In genomic region chr5:113505181-113505580, GRCh38 we compare ENCODE assay signal across 28 cellular contexts. TPM values are rescaled to one million over a fixed set of nuclear protein-coding genes. Genes with fewer than 3 reads are reported as not detected.
A peak's percentile ranks its signal among the peaks of the same experiment; 100 is the strongest.
DNase-seq lines count a peak whose midpoint lies in the region; ATAC-seq and TF ChIP-seq lines count a peak whose summit lies in the region.
"Had no signal": no experiment of that assay in that cellular context is flagged by ENCODE, and none has a peak within 500 bp of the region (broad histone marks: within the 10 kb centered on the region; RNA-seq: fewer than 3 reads in every experiment).

No MANE protein-coding gene starts in this region.

- CTCF ChIA-PET in IMR-90 (lab: Yijun Ruan, JAX): no interaction called here

- no peaks in the 10 kb centered on the region for H3K36me3 ChIP-seq in BE2C
- H3K36me3 ChIP-seq in IMR-90 (ENCODE audit: control insufficient read depth, insufficient read depth, low read length): no peaks in the 10 kb centered on the region
- H3K36me3 ChIP-seq in adipocyte (ENCODE audit: control insufficient read depth, insufficient read depth, low read length, severe bottlenecking): no peaks in the 10 kb centered on the region
- H3K36me3 ChIP-seq: colonic mucosa, SJSA1, uterus had no signal

- H3K4me3 ChIP-seq in BE2C (ENCODE audit: low read depth, low read length) (no peak overlapping the region), IMR-90 (ENCODE audit: insufficient read depth, low read depth, low read length) (no peak overlapping the region), adipocyte (ENCODE audit: low read length) (no peak overlapping the region), fibroblast of the aortic adventitia (ENCODE audit: low read depth, low read length) (no peak overlapping the region)
- H3K4me3 ChIP-seq: A549, colonic mucosa, SJSA1, testis, uterus had no signal

- peaks cover 9 to 17% of the 10 kb centered on the region in 2 donors for H3K4me1 Mint-ChIP-seq in natural killer cell
- H3K4me1 Mint-ChIP-seq: activated naive CD8-positive, alpha-beta T cell treated with anti-CD3 and anti-CD28 coated beads, Interleukin-2, amount 50 U/mL, for 24 hours; brain; CD8-positive, alpha-beta memory T cell had no signal

- H3K4me1 ChIP-seq in BE2C: 0 out of 2 replicates have a peak, but pooled peaks cover 3% of the 10 kb centered on the region
- no peaks in the 10 kb centered on the region; the same call in 1 of the 2 replicates for H3K4me1 ChIP-seq in IMR-90 (ENCODE audit: control insufficient read depth, insufficient read depth, low read length)
- H3K4me1 ChIP-seq in adipocyte (ENCODE audit: control insufficient read depth, insufficient read depth, low read length): peaks cover 10% of the 10 kb centered on the region
- H3K4me1 ChIP-seq: A549, colonic mucosa, testis, uterus had no signal

- no peak overlapping the region for H3K4me3 Mint-ChIP-seq in natural killer cell
- H3K4me3 Mint-ChIP-seq: activated CD8-positive, alpha-beta T cell treated with anti-CD3 and anti-CD28 coated beads for 36 hours; activated naive CD8-positive, alpha-beta T cell treated with anti-CD3 and anti-CD28 coated beads, Interleukin-2, amount 50 U/mL, for 24 hours; brain; CD8-positive, alpha-beta memory T cell; IgD-negative memory B cell; T-helper 1 cell treated with Interleukin-12 subunit alpha and Interleukin-12 subunit beta and Interleukin-4 antibody, amounts not matched to agents 30 μg/mL and 1 μg/mL, for 36 hours had no signal

- no peak overlapping the region for H2BK15ac ChIP-seq in IMR-90 (ENCODE audit: low read depth, low read length)

- H2BK5ac ChIP-seq in IMR-90 (ENCODE audit: low read depth, low read length, poor library complexity, severe bottlenecking): no peak overlapping the region

- H3K18ac ChIP-seq in IMR-90 (ENCODE audit: low read depth, low read length): no peak overlapping the region

- POLR2A ChIA-PET in IMR-90 (lab: Charles Lee; ENCODE audit: unreplicated experiment): no interaction called here

- H2AK5ac ChIP-seq in IMR-90 (ENCODE audit: low read depth, low read length): no peak overlapping the region

- intact Hi-C loops in IMR-90 (cut with micrococcal nuclease) (no loop called here), natural killer cell (cut with micrococcal nuclease) (no loop called here)

- TF ChIP-seq CTCF in BE2C (IDR thresholded peaks at IDR 0.05; ENCODE audit: low read depth, low read length): no peak
- no peak for TF ChIP-seq CTCF in IMR-90 (conservative IDR thresholded peaks at IDR 0.05; ENCODE audit: low read depth, low read length)
- TF ChIP-seq CTCF in fibroblast of the aortic adventitia (IDR thresholded peaks at IDR 0.05; ENCODE audit: insufficient read depth, low read length): no peak
- TF ChIP-seq CTCF in natural killer cell (IDR thresholded peaks at IDR 0.05): no peak

- no peak overlapping the region for H3K56ac ChIP-seq in IMR-90 (ENCODE audit: extremely low read depth, insufficient read depth, low read length)

- no peaks in the 10 kb centered on the region for H3K9me1 ChIP-seq in IMR-90 (ENCODE audit: insufficient read depth, low read length)

- H2BK20ac ChIP-seq in IMR-90 (ENCODE audit: low read depth, low read length): no peak overlapping the region

- no peak overlapping the region for H3K23ac ChIP-seq in IMR-90 (ENCODE audit: low read depth, low read length)

- no peak overlapping the region for H3K14ac ChIP-seq in IMR-90 (replicated peaks; ENCODE audit: low read depth, low read length)

- no peak overlapping the region for H4K91ac ChIP-seq in IMR-90 (ENCODE audit: insufficient read depth, low read depth, low read length)

- no peak overlapping the region for H2BK120ac ChIP-seq in IMR-90 (ENCODE audit: low read depth, low read length)

- no peak for TF ChIP-seq RAD21 in IMR-90 (IDR thresholded peaks at IDR 0.05; ENCODE audit: low read length)

- H3K27me3 ChIP-seq in BE2C (no peaks in the 10 kb centered on the region), IMR-90 (ENCODE audit: control insufficient read depth, insufficient read depth, low read length) (no peaks in the 10 kb centered on the region), adipocyte (replicated peaks; ENCODE audit: control insufficient read depth, insufficient read depth, low read length) (no peaks in the 10 kb centered on the region)
- H3K27me3 ChIP-seq: colonic mucosa, SJSA1, testis, uterus had no signal

- no peaks in the 10 kb centered on the region for H3K9me3 ChIP-seq in BE2C
- no peaks in the 10 kb centered on the region for H3K9me3 ChIP-seq in IMR-90 (ENCODE audit: control insufficient read depth, insufficient read depth, low read length)
- no peaks in the 10 kb centered on the region for H3K9me3 ChIP-seq in adipocyte (ENCODE audit: control insufficient read depth, low read length)
- H3K9me3 ChIP-seq: A549, colonic mucosa, SJSA1, testis, uterus had no signal

- dilution Hi-C loops in IMR-90 (cut with HindIII; ENCODE audit: low sequenced_read_pairs, unreplicated experiment): no loop called here

- H3K9me3 Mint-ChIP-seq in activated naive CD4-positive, alpha-beta T cell treated with anti-CD3 and anti-CD28 coated beads, Interleukin-2, amount 50 U/mL, for 72 hours: peaks cover 0 to 6% of the 10 kb centered on the region in 2 donors
- H3K9me3 Mint-ChIP-seq in natural killer cell: peaks cover 0 to 2% of the 10 kb centered on the region in 2 donors
- H3K9me3 Mint-ChIP-seq: activated CD8-positive, alpha-beta T cell treated with anti-CD3 and anti-CD28 coated beads for 36 hours; activated naive CD8-positive, alpha-beta T cell treated with anti-CD3 and anti-CD28 coated beads, Interleukin-2, amount 50 U/mL, for 24 hours had no signal

- H3K9ac ChIP-seq in IMR-90 (ENCODE audit: low read depth, low read length) (no peak overlapping the region), adipocyte (ENCODE audit: low read length) (no peak overlapping the region)

- ATAC-seq in IMR-90 (ENCODE audit: low read depth): peak; percentile 81
- no peak for ATAC-seq in activated naive CD4-positive, alpha-beta T cell treated with anti-CD3 and anti-CD28 coated beads, Interleukin-2, amount 50 U/mL, for 72 hours
- no peak for ATAC-seq in natural killer cell
- ATAC-seq: activated CD8-positive, alpha-beta T cell treated with anti-CD3 and anti-CD28 coated beads for 36 hours; activated naive CD8-positive, alpha-beta T cell treated with anti-CD3 and anti-CD28 coated beads, Interleukin-2, amount 50 U/mL, for 24 hours had no signal

- H3K4me2 ChIP-seq in IMR-90 (ENCODE audit: low read depth, low read length): no peak overlapping the region
- H3K4me2 ChIP-seq: A549 had no signal

- H3K4ac ChIP-seq in IMR-90 (ENCODE audit: low read depth, low read length): 0 out of 2 replicates have a peak overlapping the region, but pooled peaks have one; percentile 23

- H3K79me1 ChIP-seq in IMR-90 (ENCODE audit: low read depth in 1 of 2, low read length in 2 of 2): no peaks in the 10 kb centered on the region

- no peak overlapping the region for H2AK9ac ChIP-seq in IMR-90 (replicated peaks; ENCODE audit: low read depth, low read length, poor library complexity)

- no peak overlapping the region for H2AFZ ChIP-seq in IMR-90 (replicated peaks; ENCODE audit: low read length, poor library complexity)

- no peak overlapping the region for H3K27ac Mint-ChIP-seq in activated naive CD4-positive, alpha-beta T cell treated with anti-CD3 and anti-CD28 coated beads, Interleukin-2, amount 50 U/mL, for 72 hours
- H3K27ac Mint-ChIP-seq in natural killer cell: no peak overlapping the region
- H3K27ac Mint-ChIP-seq: activated CD8-positive, alpha-beta T cell treated with anti-CD3 and anti-CD28 coated beads for 36 hours; activated naive CD8-positive, alpha-beta T cell treated with anti-CD3 and anti-CD28 coated beads, Interleukin-2, amount 50 U/mL, for 24 hours; brain; CD8-positive, alpha-beta memory T cell; IgD-negative memory B cell; T-helper 1 cell treated with Interleukin-12 subunit alpha and Interleukin-12 subunit beta and Interleukin-4 antibody, amounts not matched to agents 30 μg/mL and 1 μg/mL, for 36 hours had no signal

- H4K5ac ChIP-seq in IMR-90 (ENCODE audit: low read depth, low read length): no peak overlapping the region

- 0% methylated on average over 1 of the region's 5 CpGs; no CpG with 5 or more reads in 1 of the 2 experiments for WGBS in IMR-90 (ENCODE audit: extremely low coverage in 2 of 2, insufficient read length in 1 of 2), 2 experiments

- H4K20me1 ChIP-seq in IMR-90 (ENCODE audit: insufficient read depth, low read length): no peaks in the 10 kb centered on the region

- DNase-seq in BE2C (peak; percentile 20), IMR-90 (peak; percentile 73), adipocyte (ENCODE audit: low read depth) (peak; percentile 42), fibroblast of the aortic adventitia (ENCODE audit: low read depth) (peak; percentile 53), T-helper 1 cell (no peak), GOT3 (lab: John Stamatoyannopoulos, UW) (no peak), natural killer cell (no peak)
- DNase-seq in activated naive CD4-positive, alpha-beta T cell treated with anti-CD3 and anti-CD28 coated beads, Interleukin-2, amount 50 U/mL, for 72 hours (ENCODE audit: low spot score in 2 of 2): no peak
- DNase-seq: activated CD8-positive, alpha-beta T cell treated with anti-CD3 and anti-CD28 coated beads for 36 hours; activated gamma-delta T cell; activated naive CD8-positive, alpha-beta T cell treated with anti-CD3 and anti-CD28 coated beads, Interleukin-2, amount 50 U/mL, for 24 hours; CD8-positive, alpha-beta memory T cell; colonic mucosa; effector CD8-positive, alpha-beta T cell; erythroblast; mesendoderm; NCI-H1105 treated with DMSO at 0.1 percent for 48 hours; NCI-H1930; NCI-H2227 treated with DMSO at 0.1 percent for 48 hours; NCI-H748 treated with DMSO at 0.1 percent for 48 hours; stimulated activated naive CD4-positive, alpha-beta T cell treated with Interleukin-2 at 50 U/mL for 16 hours; testis; uterus had no signal

- TF ChIP-seq POLR2A in IMR-90 (IDR thresholded peaks at IDR 0.05; ENCODE audit: low read depth, low read length): no peak

- H3K27me3 Mint-ChIP-seq in natural killer cell (ENCODE audit: low read depth in 2 of 2): peaks cover 34 to 58% of the 10 kb centered on the region in 2 donors

- in situ Hi-C loops in IMR-90 (cut with MboI; ENCODE audit: low sequenced_read_pairs): loop anchor here (10.0 kb wide), 1 partner anchor 520 kb away; no protein-coding TSS in a partner anchor

- H3K27ac ChIP-seq in IMR-90 (ENCODE audit: insufficient read depth, low read length): no peak overlapping the region
- H3K27ac ChIP-seq: A549, colonic mucosa, SJSA1, testis, uterus had no signal

- no TSS peak for BruUV-seq in IMR-90 (replicated peaks; lab: Mats Ljungman, UMichigan)

- no peak overlapping the region for H4K8ac ChIP-seq in IMR-90 (ENCODE audit: low read depth in 2 of 2, low read length in 2 of 2)

- peaks cover 0 to 13% of the 10 kb centered on the region in 2 donors for H3K36me3 Mint-ChIP-seq in activated naive CD4-positive, alpha-beta T cell treated with anti-CD3 and anti-CD28 coated beads, Interleukin-2, amount 50 U/mL, for 72 hours
- peaks cover 6% of the 10 kb centered on the region for H3K36me3 Mint-ChIP-seq in natural killer cell
- H3K36me3 Mint-ChIP-seq: brain; CD8-positive, alpha-beta memory T cell had no signal

RNA-seq across cellular contexts. Expression of gene YTHDC2, which starts 8.3 kb away (rescaled TPM):
- polyA plus RNA-seq in BE2C (2012; ENCODE audit: insufficient read depth, insufficient read length, low read depth): 11.8 TPM
- total RNA-seq in IMR-90 (2012; rRNA removed): 13.4 and 22.5 TPM in 2 replicates
- 4.5 and 6.5 TPM in 2 replicates for polyA plus RNA-seq in IMR-90 (2012; rRNA removed)
- polyA plus RNA-seq in IMR-90 (2012; cell fraction: cytosol; rRNA removed): 0.78 and 0.80 TPM in 2 replicates
- polyA plus RNA-seq in IMR-90 (2012; cell fraction: nucleus; rRNA removed; ENCODE audit: low replicate concordance): 4.5 and 21.9 TPM in 2 replicates
- 24.0 and 28.1 TPM in 2 replicates for total RNA-seq in fibroblast of the aortic adventitia (ENCODE audit: low replicate concordance)
- 10 to 100 TPM; 22.2 to 29.7 TPM for total RNA-seq in activated naive CD4-positive, alpha-beta T cell treated with anti-CD3 and anti-CD28 coated beads, Interleukin-2, amount 50 U/mL, for 72 hours
- total RNA-seq in natural killer cell: 10 to 100 TPM; 37.7 to 38.8 (median 38.0) TPM

RNA-seq across cellular contexts. Expression of gene MCC, which starts 16.9 kb away (rescaled TPM):
- 25.0 TPM for polyA plus RNA-seq in BE2C (2012; ENCODE audit: insufficient read depth, insufficient read length, low read depth)
- total RNA-seq in IMR-90 (2012; rRNA removed) (17.8 and 20.6 TPM in 2 replicates), fibroblast of the aortic adventitia (ENCODE audit: low replicate concordance) (58.6 and 62.4 TPM in 2 replicates), natural killer cell (1 to 10 TPM in 2 of 3 donors, under 1 TPM in 1; 0.68 to 1.8 (median 1.4) TPM)
- 5.0 and 6.5 TPM in 2 replicates for polyA plus RNA-seq in IMR-90 (2012; rRNA removed)
- polyA plus RNA-seq in IMR-90 (2012; cell fraction: cytosol; rRNA removed): 2.7 and 4.8 TPM in 2 replicates
- polyA plus RNA-seq in IMR-90 (2012; cell fraction: nucleus; rRNA removed; ENCODE audit: low replicate concordance): 7.1 and 14.3 TPM in 2 replicates
- 1 to 10 TPM in 1 of 2 donors, under 1 TPM in 1; 0.89 to 3.3 TPM for total RNA-seq in activated naive CD4-positive, alpha-beta T cell treated with anti-CD3 and anti-CD28 coated beads, Interleukin-2, amount 50 U/mL, for 72 hours

Comparison
In these comparisons a context has a peak if more than half of its experiments do, and no peak if none do; other contexts are left out.
1. DNase-seq: peak in BE2C (single experiment), IMR-90 (single experiment), adipocyte (single experiment) and fibroblast of the aortic adventitia (single experiment); none in activated naive CD4-positive, alpha-beta T cell treated with anti-CD3 and anti-CD28 coated beads, Interleukin-2, amount 50 U/mL, for 72 hours (0 of 2), T-helper 1 cell (0 of 5), GOT3 (single experiment) and natural killer cell (single experiment).